ENCODE assay signal across 20 cellular contexts in the genomic region with DNA sequence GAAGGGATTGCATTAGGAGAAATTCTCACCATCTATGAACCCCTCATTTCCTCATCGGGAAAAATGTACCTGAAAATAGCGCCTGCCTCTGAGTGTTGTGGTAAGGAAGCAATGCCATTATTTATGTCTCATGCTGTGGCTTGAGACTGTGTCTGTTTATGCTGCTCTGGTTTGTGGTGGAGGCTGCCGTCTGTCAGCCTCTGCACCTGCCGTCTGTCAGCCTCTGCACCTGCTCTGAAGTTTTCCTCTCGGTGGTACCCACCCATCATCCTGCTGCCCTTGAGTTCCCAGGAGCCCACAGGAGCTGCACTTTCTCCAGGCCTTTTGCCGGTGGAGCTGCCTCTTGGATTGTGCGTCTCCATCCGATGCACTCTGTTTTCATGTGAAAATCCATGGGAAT.
"Had no signal": no experiment of that assay in that cellular context is flagged by ENCODE, and none has a peak within 500 bp of the region (broad histone marks: within the 10 kb centered on the region; RNA-seq: fewer than 3 reads in every experiment).

No MANE protein-coding gene starts in this region.

- H3K4me3 Mint-ChIP-seq: activated B cell treated with CpG ODN at 0.5 μM for 24 hours; activated CD8-positive, alpha-beta T cell treated with anti-CD3 and anti-CD28 coated beads for 36 hours; activated naive CD4-positive, alpha-beta T cell treated with anti-CD3 and anti-CD28 coated beads, Interleukin-2, amount 50 U/mL, for 24 hours; T-cell had no signal

- FAIRE-seq: TTC549 had no signal

- DNase-seq: activated B cell treated with CpG ODN at 0.5 μM for 24 hours; activated CD8-positive, alpha-beta memory T cell treated with anti-CD3 and anti-CD28 coated beads, Interleukin-2, amount 50 U/mL, for 4 hours; activated CD8-positive, alpha-beta T cell treated with anti-CD3 and anti-CD28 coated beads for 36 hours; activated effector memory CD4-positive, alpha-beta T cell treated with Interleukin-2 at 50 U/mL for 16 hours; activated naive CD4-positive, alpha-beta T cell; central memory CD4-positive, alpha-beta T cell; Kasumi-1; NCI-H1105; NCI-H1436 treated with DMSO at 0.1 percent for 48 hours; NCI-H187; NCI-H2081; NCI-H510A treated with DMSO at 0.1 percent for 48 hours; PC-9; T-cell; T-helper 2 cell; T1000 had no signal

- H3K4me3 ChIP-seq: breast epithelium, PC-9, SK-N-MC had no signal

- H3K27ac ChIP-seq: breast epithelium, PC-9, SK-N-MC had no signal

- ATAC-seq: activated CD8-positive, alpha-beta T cell treated with anti-CD3 and anti-CD28 coated beads for 36 hours; T-cell had no signal

- H3K4me2 ChIP-seq: PC-9 had no signal

- H3K36me3 Mint-ChIP-seq: activated naive CD4-positive, alpha-beta T cell treated with anti-CD3 and anti-CD28 coated beads, Interleukin-2, amount 50 U/mL, for 24 hours; T-cell had no signal

- H3K27ac Mint-ChIP-seq: activated B cell treated with CpG ODN at 0.5 μM for 24 hours; activated CD8-positive, alpha-beta T cell treated with anti-CD3 and anti-CD28 coated beads for 36 hours; activated naive CD4-positive, alpha-beta T cell treated with anti-CD3 and anti-CD28 coated beads, Interleukin-2, amount 50 U/mL, for 24 hours; T-cell had no signal

- H3K36me3 ChIP-seq: breast epithelium had no signal

- H2AFZ ChIP-seq: PC-9 had no signal

- H3K9me3 Mint-ChIP-seq: activated B cell treated with CpG ODN at 0.5 μM for 24 hours; activated CD8-positive, alpha-beta T cell treated with anti-CD3 and anti-CD28 coated beads for 36 hours; activated naive CD4-positive, alpha-beta T cell treated with anti-CD3 and anti-CD28 coated beads, Interleukin-2, amount 50 U/mL, for 24 hours had no signal

- H3K4me1 ChIP-seq: breast epithelium had no signal

- H3K4me1 Mint-ChIP-seq: activated B cell treated with CpG ODN at 0.5 μM for 24 hours; activated naive CD4-positive, alpha-beta T cell treated with anti-CD3 and anti-CD28 coated beads, Interleukin-2, amount 50 U/mL, for 24 hours; T-cell had no signal
